ENCODE assay signal across 7 cellular contexts in the genomic region with DNA sequence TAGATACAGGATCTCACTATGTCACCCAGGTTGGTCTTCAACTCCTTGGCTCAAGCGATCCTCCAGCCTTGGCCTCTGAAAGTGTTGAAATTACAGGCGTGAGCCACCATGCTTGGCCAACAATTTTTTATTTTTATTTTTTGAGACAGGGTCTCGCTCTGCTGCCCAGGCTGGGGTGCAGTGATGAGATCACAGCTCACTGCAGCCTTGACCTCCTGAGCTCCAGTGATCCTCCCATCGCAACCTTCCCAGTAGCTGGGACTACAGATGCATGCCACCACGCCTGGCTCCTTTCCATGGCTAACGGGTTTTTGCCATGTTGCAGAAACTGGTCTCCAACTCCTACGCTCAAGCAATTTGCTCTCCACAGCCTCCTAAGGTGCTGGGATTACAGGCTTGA.
"Had no signal": no experiment of that assay in that cellular context is flagged by ENCODE, and none has a peak within 500 bp of the region (broad histone marks: within the 10 kb centered on the region; RNA-seq: fewer than 3 reads in every experiment).

No MANE protein-coding gene starts in this region.

- H3K36me3 Mint-ChIP-seq: IgD-negative memory B cell had no signal

- H3K4me3 ChIP-seq: GM23338 had no signal

- H3K4me3 Mint-ChIP-seq: GM23338, H9, IgD-negative memory B cell had no signal

- DNase-seq: H9, HCEC 1CT, KG1 had no signal

- H3K27me3 Mint-ChIP-seq: IgD-negative memory B cell had no signal

- H3K4me2 ChIP-seq: GM23338 had no signal

- H3K27ac Mint-ChIP-seq: GM23338, H9, IgD-negative memory B cell had no signal

- H2AFZ ChIP-seq: GM23338 had no signal

- FAIRE-seq: H54, HTR-8/SVneo had no signal

- ATAC-seq: GM23338 had no signal

- H3K9me3 Mint-ChIP-seq: GM23338, H9, IgD-negative memory B cell had no signal
